ENCODE assay signal across 8 cellular contexts in genomic region chr17:38428150-38428642, GRCh38. TPM values are rescaled to one million over a fixed set of nuclear protein-coding genes. Genes with fewer than 3 reads are reported as not detected.
DNase-seq lines count a peak whose midpoint lies in the region; ATAC-seq, FAIRE-seq and TF ChIP-seq lines count a peak whose summit lies in the region.

ARHGAP23 (plus strand) TSS chr17:38428464; CDS start chr17:38428486, 22 bp downstream.

- TF ChIP-seq CTCF in AG04449 (IDR thresholded peaks at IDR 0.05; ENCODE audit: insufficient read depth, low read length, missing control alignments) = no peak
- TF ChIP-seq CTCF in colonic mucosa (IDR thresholded peaks at IDR 0.05) = no peak
- no peak for TF ChIP-seq CTCF in keratinocyte (optimal IDR thresholded peaks at IDR 0.05 in 1 of 3, IDR thresholded peaks at IDR 0.05 in 1 of 3, conservative IDR thresholded peaks at IDR 0.05 in 1 of 3; ENCODE audit: extremely low read depth in 1 of 3, insufficient read depth in 2 of 3, low read length in 3 of 3)

- H3K4me1 ChIP-seq in colonic mucosa = peaks cover 4% of the 10 kb centered on the region
- H3K4me1 ChIP-seq in keratinocyte (ENCODE audit: control insufficient read depth, extremely low read depth, insufficient read depth, low read length) = peaks cover 5% of the 10 kb centered on the region

- peak within 1 kb of the TSS; percentile 77 for H2AFZ ChIP-seq in keratinocyte (ENCODE audit: control insufficient read depth, low read length)

- no peaks in the 10 kb centered on the region for H3K79me2 ChIP-seq in keratinocyte (ENCODE audit: control insufficient read depth, insufficient read depth, low read length)

- H3K4me2 ChIP-seq in keratinocyte (ENCODE audit: control insufficient read depth, extremely low read depth, insufficient read depth, low read depth, low read length) = peak within 1 kb of the TSS; percentile 84

- POLR2A ChIA-PET in AG04449 (lab: Yijun Ruan, JAX) = interaction anchor here (0.9 kb wide), 1 partner anchor 68 kb away, joined by 3 read pairs; no protein-coding TSS in a partner anchor

- H3K9me3 ChIP-seq in colonic mucosa = no peaks in the 10 kb centered on the region
- H3K9me3 ChIP-seq in keratinocyte (ENCODE audit: control insufficient read depth, low read depth, low read length) = no peaks in the 10 kb centered on the region

- H3K4me3 ChIP-seq in AG04449 (ENCODE audit: low read depth, low read length) (peak within 1 kb of the TSS; percentile 74), colonic mucosa (peak within 1 kb of the TSS; percentile 71), keratinocyte (ENCODE audit: control insufficient read depth in 2 of 3, extremely low read depth in 1 of 3, insufficient read depth in 2 of 3, low read depth in 1 of 3, low read length in 3 of 3) (peak within 1 kb of the TSS; percentile 59 to 78 (median 72)), skin epidermis (peak within 1 kb of the TSS; percentile 68 to 96 (median 93))

- CTCF ChIA-PET in AG04449 (lab: Yijun Ruan, JAX) = interaction anchor here (1.1 to 5.8 kb wide), 8 partner anchors 14 to 235 kb away, joined by 3 to 56 read pairs (median 8); no protein-coding TSS in a partner anchor

- DNase-seq in AG04449 (ENCODE audit: low read depth, low spot score) (no peak), colonic mucosa (peak; percentile 33), keratinocyte (ENCODE audit: low read depth, low spot score) (no peak), SK-N-DZ (ENCODE audit: low spot score) (no peak)
- DNase-seq in activated CD4-positive, CD25-positive, alpha-beta regulatory T cell treated with anti-CD3 and anti-CD28 coated beads, Interleukin-2, amount 50 U/mL, for 72 hours = peak; percentile 39

- H3K36me3 ChIP-seq in colonic mucosa (no peaks in the 10 kb centered on the region), keratinocyte (ENCODE audit: control insufficient read depth in 2 of 2, extremely low read depth in 1 of 2, insufficient read depth in 2 of 2, low read length in 2 of 2) (no peaks in the 10 kb centered on the region)

- H3K9ac ChIP-seq in colonic mucosa (ENCODE audit: low read depth in 2 of 2, low read length in 2 of 2) (peak within 1 kb of the TSS; percentile 62 to 82), keratinocyte (ENCODE audit: control insufficient read depth, extremely low read depth, insufficient read depth, low read length) (peak within 1 kb of the TSS; percentile 60)

- dilution Hi-C loops in keratinocyte (cut with MboI; ENCODE audit: extremely low pct_ligation_motif_present, low sequenced_read_pairs) = no loop called here

- H4K20me1 ChIP-seq in keratinocyte (ENCODE audit: control insufficient read depth, extremely low read depth, insufficient read depth, low read length) = no peaks in the 10 kb centered on the region

- intact Hi-C loops in colonic mucosa (cut with DNase I) = no loop called here

- ATAC-seq in HG02798 (IDR thresholded peaks at IDR 0.05; ENCODE audit: poor library complexity, unreplicated experiment) (peak; percentile 45), HG03025 (IDR thresholded peaks at IDR 0.05; ENCODE audit: low FRiP score, unreplicated experiment) (no peak)

- FAIRE-seq in keratinocyte (lab: Jason Lieb, UNC) = no peak

- H3K27me3 ChIP-seq in colonic mucosa (no peaks in the 10 kb centered on the region), keratinocyte (ENCODE audit: control insufficient read depth, extremely low read depth, insufficient read depth, low read length) (no peaks in the 10 kb centered on the region)

- peak within 1 kb of the TSS; percentile 85 for H3K27ac ChIP-seq in colonic mucosa
- no peak within 1 kb of the TSS for H3K27ac ChIP-seq in keratinocyte (ENCODE audit: control insufficient read depth, insufficient read depth, low read length)
- peak within 1 kb of the TSS; percentile 16 to 96 (median 86) for H3K27ac ChIP-seq in skin epidermis

- H3K9me1 ChIP-seq in keratinocyte (ENCODE audit: control insufficient read depth, extremely low read depth, insufficient read depth, low read length) = no peaks in the 10 kb centered on the region

RNA-seq across cellular contexts. Expression of gene ARHGAP23, which starts in this region (rescaled TPM):
- 10 to 100 TPM in 1 of 2 donors, 1 to 10 TPM in 1; 4.0 to 14.1 TPM for total RNA-seq in colonic mucosa
- 6.0 to 12.3 TPM (median 6.1 TPM) in 3 replicates for polyA plus RNA-seq in keratinocyte
- 17.8 TPM for polyA plus RNA-seq in keratinocyte (2011; ENCODE audit: low read depth)
- 7.3 and 7.9 TPM in 2 replicates for polyA plus RNA-seq in keratinocyte (2011; cell fraction: cytosol; rRNA removed)
- 17.2 and 23.8 TPM in 2 replicates for polyA plus RNA-seq in keratinocyte (2011; cell fraction: nucleus; rRNA removed)
- 17.6 and 27.2 TPM in 2 replicates for polyA plus RNA-seq in keratinocyte (2012; ENCODE audit: low replicate concordance)
- polyA minus RNA-seq in keratinocyte = 7.6 to 69.9 TPM (median 16.7 TPM) in 3 replicates
- 10.2 TPM for polyA minus RNA-seq in keratinocyte (2011; cell fraction: cytosol; rRNA and poly(A)+ RNA removed)
- 22.2 and 22.7 TPM in 2 replicates for polyA minus RNA-seq in keratinocyte (2011; cell fraction: nucleus; rRNA and poly(A)+ RNA removed)
- 18.2 and 21.7 TPM in 2 replicates for polyA plus RNA-seq in SK-N-DZ (2014; cell fraction: cytosol; rRNA removed)
- 20.8 and 21.0 TPM in 2 replicates for polyA plus RNA-seq in SK-N-DZ (2014; cell fraction: nucleus; rRNA removed)

Comparison
In these comparisons a context has a peak if more than half of its experiments do, and no peak if none do; other contexts are left out.
1. DNase-seq: peak in activated CD4-positive, CD25-positive, alpha-beta regulatory T cell treated with anti-CD3 and anti-CD28 coated beads, Interleukin-2, amount 50 U/mL, for 72 hours (single experiment) and colonic mucosa (single experiment); none in AG04449 (single experiment), keratinocyte (single experiment) and SK-N-DZ (single experiment).
2. Peak in every context shown above with its lines, with median percentiles within 50 percentile points of each other: H3K4me3 ChIP-seq.